In genomic region chrX:133792198-133792953, GRCh38 we compare ENCODE assay signal across 8 cellular contexts.
DNase-seq lines count a peak whose midpoint lies in the region; ATAC-seq and TF ChIP-seq lines count a peak whose summit lies in the region.

No MANE protein-coding gene starts in this region.

- 6 to 19% methylated on average over 3 to 6 of the region's 7 CpGs for WGBS in esophagus squamous epithelium, 2 donors

- intact Hi-C loops in esophagus squamous epithelium (cut with DNase I) = no loop called here

- H3K4me3 ChIP-seq in BE2C (ENCODE audit: low read depth, low read length) (peak overlapping the region; percentile 49), esophagus squamous epithelium (peak overlapping the region in 1 of 4 donors; percentile 42)

- H3K9me3 ChIP-seq in BE2C (no peaks in the 10 kb centered on the region), esophagus squamous epithelium (no peaks in the 10 kb centered on the region)

- TF ChIP-seq CTCF in BE2C (IDR thresholded peaks at IDR 0.05; ENCODE audit: low read depth, low read length) = peak; percentile 98
- peak; percentile 63 to 91 (median 82) for TF ChIP-seq CTCF in esophagus squamous epithelium (IDR thresholded peaks at IDR 0.05)

- H3K9me3 Mint-ChIP-seq in naive thymus-derived CD8-positive, alpha-beta T cell = no peaks in the 10 kb centered on the region

- POLR2A ChIA-PET in naive thymus-derived CD8-positive, alpha-beta T cell (lab: Charles Lee) = no interaction called here

- peak; percentile 75 for ATAC-seq in GM19043 (IDR thresholded peaks at IDR 0.05; ENCODE audit: low read depth, unreplicated experiment)
- ATAC-seq in naive thymus-derived CD8-positive, alpha-beta T cell = peak; percentile 61 to 68

- H3K27me3 ChIP-seq in BE2C (no peaks in the 10 kb centered on the region), esophagus squamous epithelium (no peaks in the 10 kb centered on the region)

- H3K4me3 Mint-ChIP-seq in naive thymus-derived CD8-positive, alpha-beta T cell = no peak overlapping the region

- H3K4me1 Mint-ChIP-seq in naive thymus-derived CD8-positive, alpha-beta T cell = peaks cover 0 to 2% (median 0%) of the 10 kb centered on the region in 4 donors

- H3K27me3 Mint-ChIP-seq in naive thymus-derived CD8-positive, alpha-beta T cell = peaks cover 0 to 1% (median 0%) of the 10 kb centered on the region in 5 donors

- DNase-seq in BE2C (peak; percentile 57), HPDE6-E6E7 (ENCODE audit: extremely low spot score) (peak; percentile 69), NOMO-1 treated with DMSO at 0.1 percent for 48 hours (lab: John Stamatoyannopoulos, UW; ENCODE audit: unreplicated experiment) (peak; percentile 54), activated T-cell treated with anti-CD3 and anti-CD28 coated beads for 24 hours (ENCODE audit: low read depth) (peak; percentile 36), esophagus squamous epithelium (lab: John Stamatoyannopoulos, UW) (peak; percentile 0)
- peak; percentile 22 to 77 (median 54) for DNase-seq in naive thymus-derived CD8-positive, alpha-beta T cell
- DNase-seq in stimulated activated naive CD4-positive, alpha-beta T cell (lab: John Stamatoyannopoulos, UW) = peak; percentile 12 to 74 (median 32)

- TF ChIP-seq POLR2A in esophagus squamous epithelium (IDR thresholded peaks at IDR 0.05) = no peak

- no peak overlapping the region for H3K27ac ChIP-seq in esophagus squamous epithelium

- H3K36me3 Mint-ChIP-seq in naive thymus-derived CD8-positive, alpha-beta T cell = no peaks in the 10 kb centered on the region

- no peak overlapping the region for H3K27ac Mint-ChIP-seq in naive thymus-derived CD8-positive, alpha-beta T cell

- no peaks in the 10 kb centered on the region for H3K4me1 ChIP-seq in BE2C
- H3K4me1 ChIP-seq in esophagus squamous epithelium = no peaks in the 10 kb centered on the region

- H3K36me3 ChIP-seq in BE2C (no peaks in the 10 kb centered on the region), esophagus squamous epithelium (no peaks in the 10 kb centered on the region)

Comparison
In these comparisons a context has a peak if more than half of its experiments do, and no peak if none do; other contexts are left out.
1. DNase-seq: peak in every context shown above with its lines; median percentile 69 in HPDE6-E6E7; 57 in BE2C; 54 in NOMO-1 treated with DMSO at 0.1 percent for 48 hours; 54 in naive thymus-derived CD8-positive, alpha-beta T cell; 36 in activated T-cell treated with anti-CD3 and anti-CD28 coated beads for 24 hours; 32 in stimulated activated naive CD4-positive, alpha-beta T cell; 0 in esophagus squamous epithelium.